20 cellular contexts compared by ENCODE assay signal in the genomic region with DNA sequence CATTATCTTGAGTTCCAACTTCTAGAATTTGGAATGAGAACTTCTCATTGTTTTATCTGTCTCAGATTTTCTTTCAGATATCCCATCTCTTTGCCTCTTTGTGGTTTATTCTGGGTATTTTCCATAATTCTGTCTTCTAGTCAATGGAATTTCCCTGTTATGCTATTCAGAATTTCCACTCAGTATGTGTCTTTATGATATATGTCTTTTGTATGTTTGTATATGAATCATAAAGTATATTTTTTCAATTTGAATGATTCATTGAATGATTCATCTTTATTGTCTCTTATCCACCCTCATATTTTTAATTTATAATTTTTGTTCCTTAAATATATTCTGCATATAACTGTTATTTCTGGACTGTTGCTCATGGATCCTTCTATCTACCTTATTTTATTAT.
"Had no signal": no experiment of that assay in that cellular context is flagged by ENCODE, and none has a peak within 500 bp of the region (broad histone marks: within the 10 kb centered on the region; RNA-seq: fewer than 3 reads in every experiment).

No MANE protein-coding gene starts in this region.

- H3K27ac ChIP-seq: esophagus squamous epithelium, left lung, sigmoid colon, spleen, thyroid gland had no signal

- H3K4me3 ChIP-seq: esophagus squamous epithelium, left lung, sigmoid colon, spleen, thyroid gland had no signal

- DNase-seq: activated CD4-positive, alpha-beta T cell treated with anti-CD3 and anti-CD28 coated beads, Interleukin-2, amount 10 ng/mL, durations not matched to agents 7 days and 5 days; activated CD8-positive, alpha-beta T cell treated with anti-CD3 and anti-CD28 coated beads, Interleukin-2, amount 10 ng/mL, durations not matched to agents 7 days and 5 days; activated naive CD4-positive, alpha-beta T cell treated with anti-CD3 and anti-CD28 coated beads, Interleukin-2, amount 10 ng/mL, durations not matched to agents 7 days and 5 days; activated naive CD8-positive, alpha-beta T cell treated with anti-CD3 and anti-CD28 coated beads, Interleukin-2, amount 50 U/mL, for 24 hours; activated T-cell treated with anti-CD3 and anti-CD28 coated beads, Interleukin-2, amount 50 U/mL, for 24 hours; anterior cingulate cortex; cerebellar nuclear complex; effector CD8-positive, alpha-beta T cell; esophagus squamous epithelium; head of caudate nucleus; left lung; midbrain; posterior cingulate gyrus; sigmoid colon; spleen; stimulated activated CD4-positive, alpha-beta T cell treated with anti-CD3 and anti-CD28 coated beads, Interleukin-4, amount 100 ng/mL, for 4 hours; thyroid gland had no signal

- H3K4me1 ChIP-seq: esophagus squamous epithelium, left lung, sigmoid colon, spleen, thyroid gland had no signal

- H3K9me3 ChIP-seq: esophagus squamous epithelium, left lung, spleen, thyroid gland had no signal

- H3K27ac Mint-ChIP-seq: activated CD4-positive, alpha-beta T cell treated with anti-CD3 and anti-CD28 coated beads, Interleukin-2, amount 10 ng/mL, durations not matched to agents 7 days and 5 days; activated CD8-positive, alpha-beta T cell treated with anti-CD3 and anti-CD28 coated beads, Interleukin-2, amount 10 ng/mL, durations not matched to agents 7 days and 5 days; activated naive CD4-positive, alpha-beta T cell treated with anti-CD3 and anti-CD28 coated beads, Interleukin-2, amount 10 ng/mL, durations not matched to agents 7 days and 5 days; activated naive CD8-positive, alpha-beta T cell treated with anti-CD3 and anti-CD28 coated beads, Interleukin-2, amount 50 U/mL, for 24 hours; activated T-cell treated with anti-CD3 and anti-CD28 coated beads, Interleukin-2, amount 50 U/mL, for 24 hours; nephron; stimulated activated memory B cell treated with anti-CD40 and anti-IgM and Interleukin-4, amounts not matched to agents 10 μg/mL and 1 μg/mL and 100 μg/mL, for 72 hours had no signal

- H3K36me3 Mint-ChIP-seq: activated naive CD4-positive, alpha-beta T cell treated with anti-CD3 and anti-CD28 coated beads, Interleukin-2, amount 10 ng/mL, durations not matched to agents 7 days and 5 days; stimulated activated memory B cell treated with anti-CD40 and anti-IgM and Interleukin-4, amounts not matched to agents 10 μg/mL and 1 μg/mL and 100 μg/mL, for 72 hours had no signal

- H3K27me3 Mint-ChIP-seq: activated CD4-positive, alpha-beta T cell treated with anti-CD3 and anti-CD28 coated beads, Interleukin-2, amount 10 ng/mL, durations not matched to agents 7 days and 5 days; activated naive CD4-positive, alpha-beta T cell treated with anti-CD3 and anti-CD28 coated beads, Interleukin-2, amount 10 ng/mL, durations not matched to agents 7 days and 5 days; activated naive CD8-positive, alpha-beta T cell treated with anti-CD3 and anti-CD28 coated beads, Interleukin-2, amount 50 U/mL, for 24 hours; activated T-cell treated with anti-CD3 and anti-CD28 coated beads, Interleukin-2, amount 50 U/mL, for 24 hours; stimulated activated memory B cell treated with anti-CD40 and anti-IgM and Interleukin-4, amounts not matched to agents 10 μg/mL and 1 μg/mL and 100 μg/mL, for 72 hours had no signal

- H3K4me1 Mint-ChIP-seq: activated CD4-positive, alpha-beta T cell treated with anti-CD3 and anti-CD28 coated beads, Interleukin-2, amount 10 ng/mL, durations not matched to agents 7 days and 5 days; activated naive CD4-positive, alpha-beta T cell treated with anti-CD3 and anti-CD28 coated beads, Interleukin-2, amount 10 ng/mL, durations not matched to agents 7 days and 5 days; activated naive CD8-positive, alpha-beta T cell treated with anti-CD3 and anti-CD28 coated beads, Interleukin-2, amount 50 U/mL, for 24 hours; nephron; stimulated activated memory B cell treated with anti-CD40 and anti-IgM and Interleukin-4, amounts not matched to agents 10 μg/mL and 1 μg/mL and 100 μg/mL, for 72 hours had no signal

- H3K4me3 Mint-ChIP-seq: activated CD4-positive, alpha-beta T cell treated with anti-CD3 and anti-CD28 coated beads, Interleukin-2, amount 10 ng/mL, durations not matched to agents 7 days and 5 days; activated CD8-positive, alpha-beta T cell treated with anti-CD3 and anti-CD28 coated beads, Interleukin-2, amount 10 ng/mL, durations not matched to agents 7 days and 5 days; activated naive CD4-positive, alpha-beta T cell treated with anti-CD3 and anti-CD28 coated beads, Interleukin-2, amount 10 ng/mL, durations not matched to agents 7 days and 5 days; activated naive CD8-positive, alpha-beta T cell treated with anti-CD3 and anti-CD28 coated beads, Interleukin-2, amount 50 U/mL, for 24 hours; activated T-cell treated with anti-CD3 and anti-CD28 coated beads, Interleukin-2, amount 50 U/mL, for 24 hours; nephron; stimulated activated memory B cell treated with anti-CD40 and anti-IgM and Interleukin-4, amounts not matched to agents 10 μg/mL and 1 μg/mL and 100 μg/mL, for 72 hours had no signal

- H3K27me3 ChIP-seq: esophagus squamous epithelium, left lung, sigmoid colon, spleen, thyroid gland had no signal

- FAIRE-seq: frontal cortex had no signal

- H3K9me3 Mint-ChIP-seq: nephron; stimulated activated memory B cell treated with anti-CD40 and anti-IgM and Interleukin-4, amounts not matched to agents 10 μg/mL and 1 μg/mL and 100 μg/mL, for 72 hours had no signal

- H3K36me3 ChIP-seq: esophagus squamous epithelium, left lung, sigmoid colon, spleen, thyroid gland had no signal
